Comparison of ENCODE assay signal across 8 cellular contexts in the genomic region with DNA sequence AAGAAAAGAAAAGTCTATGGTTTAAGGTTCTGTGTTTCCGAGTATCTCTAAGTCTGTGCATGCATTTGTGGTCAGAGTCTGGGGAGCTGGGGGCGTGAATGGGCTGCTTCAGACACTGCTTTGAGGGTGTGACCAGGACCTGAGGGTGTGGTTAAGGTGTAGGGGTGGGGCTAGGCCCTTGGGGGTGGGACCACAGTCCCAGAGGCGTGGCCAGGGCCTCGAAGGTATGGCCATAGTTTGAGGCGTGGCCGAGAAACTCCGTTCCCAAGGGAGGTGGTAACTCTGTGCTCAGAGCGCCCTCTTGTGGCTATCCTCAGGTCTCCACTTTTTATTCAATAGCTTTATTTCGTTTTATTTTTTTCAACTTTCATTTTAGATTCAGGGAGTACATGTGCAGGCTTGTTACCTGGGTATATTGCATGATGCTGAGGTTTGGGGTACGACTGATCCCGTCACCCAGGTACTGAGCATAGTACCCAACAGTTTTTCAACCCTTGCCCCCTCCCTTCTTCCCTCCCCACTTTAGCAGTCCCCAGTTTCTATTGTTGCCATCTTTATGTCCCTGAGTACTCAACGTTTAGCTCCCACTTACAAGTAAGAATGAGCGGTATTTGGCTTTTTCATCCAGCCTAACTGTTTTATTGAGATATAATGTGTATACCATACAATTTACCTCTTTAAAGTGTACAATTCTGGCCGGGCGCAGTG. TPM values are rescaled to one million over a fixed set of nuclear protein-coding genes. Genes with fewer than 3 reads are reported as not detected.
DNase-seq lines count a peak whose midpoint lies in the region; ATAC-seq, FAIRE-seq and TF ChIP-seq lines count a peak whose summit lies in the region.

No MANE protein-coding gene starts in this region.

- in situ Hi-C loops in HepG2 (cut with HindIII; ENCODE audit: extremely low pct_ligation_motif_present, low pct_unique_long_range_greater_than_20kb), result loop anchor here (10.0 kb wide), 1 partner anchor 196 kb away; no protein-coding TSS in a partner anchor

- no peak for TF ChIP-seq POLR2A in HepG2 (IDR thresholded peaks at IDR 0.05; ENCODE audit: insufficient read depth in 1 of 2, low read depth in 2 of 2, low read length in 2 of 2)

- peak overlapping the region in 1 of 2 donors; percentile 34 for H3K9ac ChIP-seq in colonic mucosa (ENCODE audit: low read depth in 2 of 2, low read length in 2 of 2)
- no peak overlapping the region for H3K9ac ChIP-seq in HepG2 (ENCODE audit: insufficient read depth, low read depth, low read length)

- peaks cover 5% of the 10 kb centered on the region for H3K4me1 ChIP-seq in colonic mucosa
- H3K4me1 ChIP-seq in HepG2 (ENCODE audit: insufficient read depth, low read length), result peaks cover 46% of the 10 kb centered on the region

- H3K4me2 ChIP-seq in HepG2 (ENCODE audit: low read depth, low read length), result peak overlapping the region; percentile 66

- BruUV-seq in HepG2 (replicated peaks; lab: Mats Ljungman, UMichigan), result no TSS peak

- no peaks in the 10 kb centered on the region for H3K36me3 ChIP-seq in colonic mucosa
- H3K36me3 ChIP-seq in HepG2 (replicated peaks in 1 of 2; ENCODE audit: control insufficient read depth in 1 of 2, insufficient read depth in 2 of 2, low read length in 2 of 2), result no peaks in the 10 kb centered on the region

- H3K4me3 ChIP-seq in colonic mucosa (no peak overlapping the region), HepG2 (replicated peaks in 1 of 3; ENCODE audit: insufficient read depth in 1 of 3, low read depth in 2 of 3, low read length in 3 of 3) (no peak overlapping the region)

- CTCF ChIA-PET in HepG2 (lab: Yijun Ruan, JAX; ENCODE audit: low intra/inter-chr PET ratio, low total read pairs), result interaction anchor here (1.0 to 3.0 kb wide), 4 partner anchors 46 to 200 kb away, joined by 3 to 50 read pairs (median 20); no protein-coding TSS in a partner anchor

- 20% methylated on average over 11 of the region's 15 CpGs for WGBS in HepG2 (ENCODE audit: low lambda C conversion rate)

- peak; percentile 95 for ATAC-seq in GM19395 (IDR thresholded peaks at IDR 0.05; ENCODE audit: unreplicated experiment)
- ATAC-seq in HG03469 (IDR thresholded peaks at IDR 0.05; ENCODE audit: unreplicated experiment), result peak; percentile 84
- peak; percentile 98 for ATAC-seq in HepG2

- H3K79me2 ChIP-seq in HepG2 (ENCODE audit: insufficient read depth, low read length), result no peaks in the 10 kb centered on the region

- peak; percentile 95 for TF ChIP-seq RAD21 in HepG2 (CRISPR knock-in tag; IDR thresholded peaks at IDR 0.05)

- TF ChIP-seq EP300 in HepG2 (IDR thresholded peaks at IDR 0.05; ENCODE audit: low read depth in 2 of 2, low read length in 2 of 2), result no peak
- no peak for TF ChIP-seq EP300 in HepG2 (CRISPR knock-in tag; IDR thresholded peaks at IDR 0.05; ENCODE audit: borderline replicate concordance)

- H3K27me3 ChIP-seq in colonic mucosa (no peaks in the 10 kb centered on the region), HepG2 (ENCODE audit: control insufficient read depth in 1 of 2, insufficient read depth in 2 of 2, low read length in 2 of 2) (no peaks in the 10 kb centered on the region)

- no peaks in the 10 kb centered on the region for H4K20me1 ChIP-seq in HepG2 (ENCODE audit: insufficient read depth, low read length)

- no peak overlapping the region for H2AFZ ChIP-seq in HepG2 (ENCODE audit: low read length)

- intact Hi-C loops in colonic mucosa (cut with DNase I) (loop anchor here (1.0 to 10.0 kb wide), 3 partner anchors 48 to 196 kb away; no protein-coding TSS in a partner anchor), HepG2 (cut with micrococcal nuclease; ENCODE audit: unreplicated experiment) (loop anchor here (1.0 to 5.0 kb wide), 4 partner anchors 37 to 198 kb away; partner anchors contain the start of gene BCAM)

- H3K27ac ChIP-seq in C4-2B, result no peak overlapping the region
- H3K27ac ChIP-seq in colonic mucosa, result peak overlapping the region; percentile 20
- H3K27ac ChIP-seq in HepG2 (ENCODE audit: extremely low read length, insufficient read depth, low read length), result no peak overlapping the region

- POLR2A ChIA-PET in HepG2 (lab: Yijun Ruan, JAX), result interaction anchor here (0.6 to 2.7 kb wide), 11 partner anchors 17 to 199 kb away, joined by 3 to 35 read pairs (median 6); no protein-coding TSS in a partner anchor

- FAIRE-seq in HepG2 (lab: Jason Lieb, UNC), result peak; percentile 93

- DNase-seq in NCI-H526 (lab: John Stamatoyannopoulos, UW), result peak; percentile 79 to 97
- peak; percentile 98 to 99 for DNase-seq in activated CD4-positive, alpha-beta T cell treated with anti-CD3 and anti-CD28 coated beads for 4 hours
- DNase-seq in colonic mucosa, result peak; percentile 99
- DNase-seq in HepG2 (ENCODE audit: low spot score), result peak; percentile 89
- DNase-seq in stimulated activated CD4-positive, alpha-beta T cell treated with anti-CD3 and anti-CD28 coated beads, Interleukin-4, amount 100 ng/mL, for 48 hours (ENCODE audit: low read depth in 2 of 2), result peak; percentile 95 to 97

- H3K9me3 ChIP-seq in colonic mucosa, result no peaks in the 10 kb centered on the region
- no peaks in the 10 kb centered on the region for H3K9me3 ChIP-seq in HepG2 (ENCODE audit: low read length)

- TF ChIP-seq CTCF in C4-2B (conservative IDR thresholded peaks at IDR 0.05) (peak; percentile 67), colonic mucosa (IDR thresholded peaks at IDR 0.05) (peak; percentile 83), HepG2 (CRISPR knock-in tag; IDR thresholded peaks at IDR 0.05) (peak; percentile 91)

RNA-seq across cellular contexts. Expression of gene CBLC, which starts 7.0 kb away (rescaled TPM):
- total RNA-seq in colonic mucosa, result 10 to 100 TPM; 65.6 to 78.0 TPM
- total RNA-seq in HepG2 (2016; rRNA removed; fragmentation: Illumina TruSeq; extraction: Trizol), result 1.1 and 1.8 TPM in 2 replicates
- 0.81 and 0.97 TPM in 2 replicates for total RNA-seq in HepG2 (2016; cell fraction: cytosol; rRNA removed; fragmentation: Illumina TruSeq; extraction: Trizol; ENCODE audit: low read depth)
- 0.91 and 1.8 TPM in 2 replicates for total RNA-seq in HepG2 (2016; cell fraction: insoluble cytoplasmic fraction; rRNA removed; fragmentation: Illumina TruSeq; extraction: Trizol)
- total RNA-seq in HepG2 (2016; cell fraction: membrane; rRNA removed; fragmentation: Illumina TruSeq; extraction: Trizol), result 1.1 and 1.2 TPM in 2 replicates
- total RNA-seq in HepG2 (2016; cell fraction: nucleus; rRNA removed; fragmentation: Illumina TruSeq; extraction: Trizol), result 1.6 and 2.7 TPM in 2 replicates
- polyA plus RNA-seq in HepG2 (2011; rRNA removed), result 2.6 and 4.3 TPM in 2 replicates
- 1.4 and 2.1 TPM in 2 replicates for polyA plus RNA-seq in HepG2 (2011; cell fraction: cytosol; rRNA removed)
- polyA plus RNA-seq in HepG2 (2011; cell fraction: nucleus; rRNA removed), result 13.9 and 14.3 TPM in 2 replicates
- polyA plus RNA-seq in HepG2 (2012), result 1.8 and 2.3 TPM in 2 replicates
- polyA plus RNA-seq in HepG2 (2016; cell fraction: cytosol; fragmentation: Illumina TruSeq; extraction: Trizol; ENCODE audit: low read depth), result 0.87 and 0.89 TPM in 2 replicates
- polyA plus RNA-seq in HepG2 (2016; cell fraction: insoluble cytoplasmic fraction; fragmentation: Illumina TruSeq; extraction: Trizol; ENCODE audit: low read depth), result 1.1 and 1.9 TPM in 2 replicates
- 0.50 and 0.61 TPM in 2 replicates for polyA plus RNA-seq in HepG2 (2016; cell fraction: membrane; fragmentation: Illumina TruSeq; extraction: Trizol; ENCODE audit: low read depth)
- polyA plus RNA-seq in HepG2 (2016; cell fraction: nucleus; fragmentation: Illumina TruSeq; extraction: Trizol; ENCODE audit: insufficient read depth, low read depth), result 4.5 and 5.6 TPM in 2 replicates
- 0.33 and 11.2 TPM in 2 replicates for polyA minus RNA-seq in HepG2 (2011; rRNA and poly(A)+ RNA removed; ENCODE audit: low replicate concordance)
- 1.4 and 2.2 TPM in 2 replicates for polyA minus RNA-seq in HepG2 (2011; cell fraction: cytosol; rRNA and poly(A)+ RNA removed)
- 3.9 and 5.8 TPM in 2 replicates for polyA minus RNA-seq in HepG2 (2011; cell fraction: nucleus; rRNA and poly(A)+ RNA removed)

RNA-seq across cellular contexts. Expression of gene BCL3, which starts 22.2 kb away (rescaled TPM):
- total RNA-seq in colonic mucosa (10 to 100 TPM; 76.4 to 99.5 TPM), HepG2 (2016; rRNA removed; fragmentation: Illumina TruSeq; extraction: Trizol) (2.0 and 4.0 TPM in 2 replicates)
- total RNA-seq in HepG2 (2016; cell fraction: cytosol; rRNA removed; fragmentation: Illumina TruSeq; extraction: Trizol; ENCODE audit: low read depth), result 4.5 and 8.9 TPM in 2 replicates
- total RNA-seq in HepG2 (2016; cell fraction: insoluble cytoplasmic fraction; rRNA removed; fragmentation: Illumina TruSeq; extraction: Trizol), result 1.9 and 4.2 TPM in 2 replicates
- 8.2 and 10.1 TPM in 2 replicates for total RNA-seq in HepG2 (2016; cell fraction: membrane; rRNA removed; fragmentation: Illumina TruSeq; extraction: Trizol)
- total RNA-seq in HepG2 (2016; cell fraction: nucleus; rRNA removed; fragmentation: Illumina TruSeq; extraction: Trizol), result 3.1 and 4.6 TPM in 2 replicates
- polyA plus RNA-seq in HepG2 (2011; rRNA removed), result 2.3 and 2.6 TPM in 2 replicates
- 1.8 and 3.4 TPM in 2 replicates for polyA plus RNA-seq in HepG2 (2011; cell fraction: cytosol; rRNA removed)
- polyA plus RNA-seq in HepG2 (2011; cell fraction: nucleus; rRNA removed), result 23.1 and 29.5 TPM in 2 replicates
- 6.8 and 9.9 TPM in 2 replicates for polyA plus RNA-seq in HepG2 (2012)
- polyA plus RNA-seq in HepG2 (2016; cell fraction: cytosol; fragmentation: Illumina TruSeq; extraction: Trizol; ENCODE audit: low read depth), result 13.0 TPM in 2 replicates
- polyA plus RNA-seq in HepG2 (2016; cell fraction: insoluble cytoplasmic fraction; fragmentation: Illumina TruSeq; extraction: Trizol; ENCODE audit: low read depth), result 8.2 and 12.0 TPM in 2 replicates
- 18.9 and 20.6 TPM in 2 replicates for polyA plus RNA-seq in HepG2 (2016; cell fraction: membrane; fragmentation: Illumina TruSeq; extraction: Trizol; ENCODE audit: low read depth)
- polyA plus RNA-seq in HepG2 (2016; cell fraction: nucleus; fragmentation: Illumina TruSeq; extraction: Trizol; ENCODE audit: insufficient read depth, low read depth), result 17.9 and 18.7 TPM in 2 replicates
- 5.3 and 5.6 TPM in 2 replicates for polyA minus RNA-seq in HepG2 (2011; rRNA and poly(A)+ RNA removed; ENCODE audit: low replicate concordance)
- polyA minus RNA-seq in HepG2 (2011; cell fraction: cytosol; rRNA and poly(A)+ RNA removed), result 4.7 and 5.7 TPM in 2 replicates
- polyA minus RNA-seq in HepG2 (2011; cell fraction: nucleus; rRNA and poly(A)+ RNA removed), result 3.2 and 4.1 TPM in 2 replicates

RNA-seq across cellular contexts. Expression of gene BCAM, which starts 38.2 kb away (rescaled TPM):
- total RNA-seq in colonic mucosa, result 10 to 100 TPM; 15.1 to 20.7 TPM
- total RNA-seq in HepG2 (2016; rRNA removed; fragmentation: Illumina TruSeq; extraction: Trizol), result 30.6 and 51.2 TPM in 2 replicates
- 13.8 and 14.2 TPM in 2 replicates for total RNA-seq in HepG2 (2016; cell fraction: cytosol; rRNA removed; fragmentation: Illumina TruSeq; extraction: Trizol; ENCODE audit: low read depth)
- 22.1 and 59.2 TPM in 2 replicates for total RNA-seq in HepG2 (2016; cell fraction: insoluble cytoplasmic fraction; rRNA removed; fragmentation: Illumina TruSeq; extraction: Trizol)
- 23.6 and 25.3 TPM in 2 replicates for total RNA-seq in HepG2 (2016; cell fraction: membrane; rRNA removed; fragmentation: Illumina TruSeq; extraction: Trizol)
- 82.3 and 107 TPM in 2 replicates for total RNA-seq in HepG2 (2016; cell fraction: nucleus; rRNA removed; fragmentation: Illumina TruSeq; extraction: Trizol)
- 62.7 and 68.0 TPM in 2 replicates for polyA plus RNA-seq in HepG2 (2011; rRNA removed)
- 30.5 and 43.7 TPM in 2 replicates for polyA plus RNA-seq in HepG2 (2011; cell fraction: cytosol; rRNA removed)
- 347 and 430 TPM in 2 replicates for polyA plus RNA-seq in HepG2 (2011; cell fraction: nucleus; rRNA removed)
- 225 and 263 TPM in 2 replicates for polyA plus RNA-seq in HepG2 (2012)
- polyA plus RNA-seq in HepG2 (2016; cell fraction: cytosol; fragmentation: Illumina TruSeq; extraction: Trizol; ENCODE audit: low read depth), result 20.9 and 22.6 TPM in 2 replicates
- polyA plus RNA-seq in HepG2 (2016; cell fraction: insoluble cytoplasmic fraction; fragmentation: Illumina TruSeq; extraction: Trizol; ENCODE audit: low read depth), result 55.5 and 77.0 TPM in 2 replicates
- 33.0 and 38.0 TPM in 2 replicates for polyA plus RNA-seq in HepG2 (2016; cell fraction: membrane; fragmentation: Illumina TruSeq; extraction: Trizol; ENCODE audit: low read depth)
- 426 and 433 TPM in 2 replicates for polyA plus RNA-seq in HepG2 (2016; cell fraction: nucleus; fragmentation: Illumina TruSeq; extraction: Trizol; ENCODE audit: insufficient read depth, low read depth)
- polyA minus RNA-seq in HepG2 (2011; rRNA and poly(A)+ RNA removed; ENCODE audit: low replicate concordance), result 67.0 TPM in 1 of 2 replicates, not detected in the other
- polyA minus RNA-seq in HepG2 (2011; cell fraction: cytosol; rRNA and poly(A)+ RNA removed), result 53.4 and 68.9 TPM in 2 replicates
- 37.1 and 45.6 TPM in 2 replicates for polyA minus RNA-seq in HepG2 (2011; cell fraction: nucleus; rRNA and poly(A)+ RNA removed)

Comparison
In these comparisons a context has a peak if more than half of its experiments do, and no peak if none do; other contexts are left out.
1. RNA of gene CBLC, which starts 7.0 kb away (total RNA-seq): 65.6 to 78.0 TPM in colonic mucosa; 0.81 to 2.7 TPM in HepG2; every median in the first group is over 10 times any median in the second.
2. RNA of gene BCL3, which starts 22.2 kb away (total RNA-seq): 76.4 to 99.5 TPM in colonic mucosa; 1.9 to 10.1 TPM in HepG2; every median in the first group is over 4 times any median in the second.
3. Peak in every context shown above with its lines, with median percentiles within 50 percentile points of each other: CTCF ChIP-seq, ATAC-seq and DNase-seq.